ENCODE assay signal across 8 cellular contexts in genomic region chr2:27489498-27490397, GRCh38. TPM values are rescaled to one million over a fixed set of nuclear protein-coding genes. Genes with fewer than 3 reads are reported as not detected.
A peak's percentile ranks its signal among the peaks of the same experiment; 100 is the strongest.
DNase-seq lines count a peak whose midpoint lies in the region; ATAC-seq and TF ChIP-seq lines count a peak whose summit lies in the region.

TSS of gene IFT172 (minus strand) at chr2:27489743. CDS start at chr2:27489653, 90 bp downstream.

- POLR2A ChIA-PET in CD8-positive, alpha-beta memory T cell (lab: Charles Lee), result interaction anchor here (1.2 kb wide), 1 partner anchor 62 kb away, joined by 3 read pairs; the partner anchor contains the start of gene NRBP1

- H3K27ac Mint-ChIP-seq in CD8-positive, alpha-beta memory T cell, result peak within 1 kb of the TSS; percentile 92 to 100 (median 99)

- no peaks in the 10 kb centered on the region for H3K36me3 ChIP-seq in CD8-positive, alpha-beta memory T cell (ENCODE audit: insufficient read depth, low read length)
- peaks cover 12% of the 10 kb centered on the region for H3K36me3 ChIP-seq in lower lobe of right lung

- H3K27me3 ChIP-seq in CD8-positive, alpha-beta memory T cell (ENCODE audit: insufficient read depth, low read length, poor library complexity, severe bottlenecking), result peaks cover 9% of the 10 kb centered on the region
- H3K27me3 ChIP-seq in lower lobe of right lung (ENCODE audit: low read depth), result peaks cover 10% of the 10 kb centered on the region

- peak within 1 kb of the TSS; percentile 79 for H3K4me3 ChIP-seq in CD8-positive, alpha-beta memory T cell (ENCODE audit: low read length)
- peak within 1 kb of the TSS; percentile 70 for H3K4me3 ChIP-seq in lower lobe of right lung

- H3K4me1 ChIP-seq in CD8-positive, alpha-beta memory T cell (ENCODE audit: insufficient read depth, low read length), result peaks cover 14% of the 10 kb centered on the region
- peaks cover 17% of the 10 kb centered on the region for H3K4me1 ChIP-seq in lower lobe of right lung

- H3K27ac ChIP-seq in CD8-positive, alpha-beta memory T cell (ENCODE audit: low read depth, low read length), result peak within 1 kb of the TSS; percentile 92
- peak within 1 kb of the TSS; percentile 74 for H3K27ac ChIP-seq in lower lobe of right lung

- peaks cover 13 to 32% (median 15%) of the 10 kb centered on the region in 3 donors for H3K4me1 Mint-ChIP-seq in CD8-positive, alpha-beta memory T cell

- H3K9me3 ChIP-seq in CD8-positive, alpha-beta memory T cell (ENCODE audit: low read length), result no peaks in the 10 kb centered on the region
- H3K9me3 ChIP-seq in lower lobe of right lung, result no peaks in the 10 kb centered on the region

- ATAC-seq in GM19468 (IDR thresholded peaks at IDR 0.05; ENCODE audit: extremely low read depth, unreplicated experiment) (peak; percentile 89), lower lobe of right lung (peak; percentile 97 to 99)

- peaks cover 14 to 17% of the 10 kb centered on the region in 2 donors for H3K27me3 Mint-ChIP-seq in CD8-positive, alpha-beta memory T cell

- TF ChIP-seq CTCF in lower lobe of right lung (IDR thresholded peaks at IDR 0.05), result no peak

- H3K9me3 Mint-ChIP-seq in CD8-positive, alpha-beta memory T cell, result no peaks in the 10 kb centered on the region

- intact Hi-C loops in lower lobe of right lung (cut with DNase I), result no loop called here

- CTCF ChIA-PET in CD8-positive, alpha-beta memory T cell (lab: Charles Lee), result no interaction called here

- H3K4me3 Mint-ChIP-seq in CD8-positive, alpha-beta memory T cell, result peak within 1 kb of the TSS; percentile 72 to 92 (median 88)

- peaks cover 0 to 8% (median 3%) of the 10 kb centered on the region in 3 donors for H3K36me3 Mint-ChIP-seq in CD8-positive, alpha-beta memory T cell

- DNase-seq in CD8-positive, alpha-beta memory T cell, result peak; percentile 99 to 100 (median 99)
- DNase-seq in HS-27A (ENCODE audit: low read depth), result peak; percentile 86
- DNase-seq in NK-92 (lab: John Stamatoyannopoulos, UW; ENCODE audit: unreplicated experiment), result peak; percentile 89
- peak; percentile 97 for DNase-seq in activated CD8-positive, alpha-beta memory T cell treated with anti-CD3 and anti-CD28 coated beads for 24 hours
- DNase-seq in effector CD8-positive, alpha-beta T cell (lab: John Stamatoyannopoulos, UW), result peak; percentile 99
- peak; percentile 100 for DNase-seq in lower lobe of right lung
- peak; percentile 95 to 99 (median 96) for DNase-seq in stimulated activated CD4-positive, alpha-beta T cell treated with anti-CD3 and anti-CD28 coated beads, TNF-alpha, amount 100 ng/mL, for 1 hour (ENCODE audit: low read depth in 3 of 3, low spot score in 1 of 3)

RNA-seq across cellular contexts. Expression of gene IFT172, which starts in this region (rescaled TPM):
- total RNA-seq in CD8-positive, alpha-beta memory T cell, result 10 to 100 TPM; 12.0 to 13.8 TPM
- polyA plus RNA-seq in CD8-positive, alpha-beta memory T cell, result 5.3 TPM
- total RNA-seq in lower lobe of right lung, result 38.1 TPM

Comparison
In these comparisons a context has a peak if more than half of its experiments do, and no peak if none do; other contexts are left out.
1. Peak in every context shown above with its lines: DNase-seq, ATAC-seq, H3K4me3 ChIP-seq and H3K27ac ChIP-seq.